25 cellular contexts compared by ENCODE assay signal in the genomic region with DNA sequence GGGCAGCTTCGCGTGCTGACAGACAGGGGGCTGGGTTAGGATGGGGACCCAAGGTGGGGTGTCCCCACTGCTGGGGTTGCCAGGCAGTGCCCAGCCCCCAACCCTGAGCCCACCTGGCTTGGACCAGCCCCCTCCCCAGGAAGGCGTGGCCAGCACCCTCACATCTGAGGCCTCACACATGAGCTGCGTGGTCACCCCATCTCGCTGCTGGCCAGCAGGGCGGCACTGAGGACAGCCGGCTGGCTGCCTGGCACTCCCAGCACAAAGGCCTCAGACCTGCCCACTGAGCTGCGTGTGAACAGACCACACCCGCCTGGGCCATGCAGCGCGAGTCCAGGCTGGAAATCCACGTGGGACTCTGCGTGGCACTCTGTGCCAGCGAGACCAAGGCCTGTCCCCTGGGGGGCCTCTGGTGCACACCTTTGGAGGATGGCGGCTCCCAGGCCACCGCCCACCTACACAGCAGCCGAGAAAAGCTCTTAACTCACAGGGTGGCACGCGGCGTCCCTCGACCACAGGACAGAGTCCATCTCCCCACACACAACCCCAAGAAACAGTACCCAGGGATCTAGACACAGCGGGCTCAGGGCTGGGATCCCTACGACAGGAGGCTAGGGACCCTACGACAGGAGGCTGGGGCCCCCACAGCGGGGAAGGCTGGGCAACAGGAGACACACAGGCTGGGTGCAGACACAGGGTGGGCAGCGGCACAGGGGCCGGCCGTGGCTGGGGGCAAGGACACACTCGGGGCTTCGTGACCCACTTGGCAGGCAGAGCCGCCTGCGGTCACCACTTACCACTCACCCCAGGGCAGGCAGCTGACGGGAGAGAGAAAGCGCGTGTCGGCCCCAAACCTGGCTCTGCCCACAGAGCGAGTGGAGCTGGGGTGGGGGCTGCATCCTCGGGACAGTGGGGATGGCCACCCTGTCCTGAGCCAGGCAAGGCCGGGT. TPM values are rescaled to one million over a fixed set of nuclear protein-coding genes. Genes with fewer than 3 reads are reported as not detected.
DNase-seq lines count a peak whose midpoint lies in the region; ATAC-seq and TF ChIP-seq lines count a peak whose summit lies in the region.
"Had no signal": no experiment of that assay in that cellular context is flagged by ENCODE, and none has a peak within 500 bp of the region (broad histone marks: within the 10 kb centered on the region; RNA-seq: fewer than 3 reads in every experiment).

No MANE protein-coding gene starts in this region.

- DNase-seq in left cardiac atrium (peak; percentile 11), Right ventricle myocardium inferior (ENCODE audit: missing footprints) (no peak), LNCaP clone FGC (ENCODE audit: low read depth) (no peak), glutamatergic neuron (peak; percentile 14), spleen (peak; percentile 70), Karpas-422 (no peak), omental fat pad (ENCODE audit: low spot score) (no peak), A673 (ENCODE audit: low spot score) (no peak)
- DNase-seq: ACHN; activated CD4-positive, alpha-beta T cell treated with anti-CD3 and anti-CD28 coated beads, Interleukin-2, amount 50 U/mL, for 4 hours; activated CD8-positive, alpha-beta memory T cell treated with anti-CD3 and anti-CD28 coated beads, Interleukin-2, amount 50 U/mL, for 4 hours; activated naive CD4-positive, alpha-beta T cell treated with anti-CD3 and anti-CD28 coated beads for 36 hours; brain microvascular endothelial cell; effector memory CD4-positive, alpha-beta T cell; erythroblast; mesenchymal stem cell; NCI-H1092 treated with DMSO at 0.1 percent for 48 hours; nucleus accumbens; T-helper 1 cell had no signal

- H3K9me3 ChIP-seq in spleen (no peaks in the 10 kb centered on the region), Karpas-422 (ENCODE audit: low read length) (no peaks in the 10 kb centered on the region), A673 (ENCODE audit: low read depth, low read length, poor library complexity, severe bottlenecking) (no peaks in the 10 kb centered on the region)
- H3K9me3 ChIP-seq: adrenal gland; BLaER1 treated with 17β-estradiol and CSF1 and Interleukin-3, amounts not matched to agents 10 nM and 100 nM; tibial nerve had no signal

- H3K4me2 ChIP-seq in Karpas-422 (ENCODE audit: low read depth, low read length, poor library complexity, severe bottlenecking): no peak overlapping the region
- H3K4me2 ChIP-seq: BLaER1 treated with 17β-estradiol and CSF1 and Interleukin-3, amounts not matched to agents 10 nM and 100 nM had no signal

- H4K20me1 ChIP-seq in Karpas-422 (ENCODE audit: insufficient read depth, low read depth, low read length): no peaks in the 10 kb centered on the region

- H3K9me3 Mint-ChIP-seq in glutamatergic neuron (ENCODE audit: unreplicated experiment): peaks cover 5% of the 10 kb centered on the region
- H3K9me3 Mint-ChIP-seq: activated naive CD4-positive, alpha-beta T cell treated with anti-CD3 and anti-CD28 coated beads for 36 hours; activated T-helper 1 cell treated with anti-CD3 and anti-CD28 coated beads, Interleukin-12 subunit alpha, Interleukin-12 subunit beta, Interleukin-2, Interleukin-4 antibody, amounts not matched to agents 30 ng/mL and 10 ng/mL and 1 ng/mL, durations not matched to agents 14 hours and 24 hours and 36 hours had no signal

- no peak overlapping the region for H3K9ac ChIP-seq in Karpas-422 (ENCODE audit: low read length)

- CTCF ChIA-PET in A673 (lab: Charles Lee): no interaction called here

- no peak overlapping the region for H3K27ac Mint-ChIP-seq in glutamatergic neuron (ENCODE audit: unreplicated experiment)
- H3K27ac Mint-ChIP-seq: activated naive CD4-positive, alpha-beta T cell treated with anti-CD3 and anti-CD28 coated beads for 36 hours; activated T-helper 1 cell treated with anti-CD3 and anti-CD28 coated beads, Interleukin-12 subunit alpha, Interleukin-12 subunit beta, Interleukin-2, Interleukin-4 antibody, amounts not matched to agents 30 ng/mL and 10 ng/mL and 1 ng/mL, durations not matched to agents 14 hours and 24 hours and 36 hours had no signal

- H3K4me3 Mint-ChIP-seq in glutamatergic neuron (ENCODE audit: unreplicated experiment): no peak overlapping the region
- H3K4me3 Mint-ChIP-seq: activated naive CD4-positive, alpha-beta T cell treated with anti-CD3 and anti-CD28 coated beads for 36 hours; activated T-helper 1 cell treated with anti-CD3 and anti-CD28 coated beads, Interleukin-12 subunit alpha, Interleukin-12 subunit beta, Interleukin-2, Interleukin-4 antibody, amounts not matched to agents 30 ng/mL and 10 ng/mL and 1 ng/mL, durations not matched to agents 14 hours and 24 hours and 36 hours had no signal

- TF ChIP-seq CTCF in LNCaP clone FGC (IDR thresholded peaks at IDR 0.05; ENCODE audit: control insufficient read depth, extremely low read depth, insufficient read depth) (no peak), glutamatergic neuron (IDR thresholded peaks at IDR 0.05; ENCODE audit: partially characterized antibody, unreplicated experiment) (no peak), spleen (IDR thresholded peaks at IDR 0.05 in 8 of 11, conservative IDR thresholded peaks at IDR 0.05 in 3 of 11) (no peak), omental fat pad (IDR thresholded peaks at IDR 0.05) (no peak), A673 (conservative IDR thresholded peaks at IDR 0.05; ENCODE audit: low read depth, low read length) (no peak)

- WGBS in spleen, 5 donors: 92 to 96% (median 95%) methylated on average over 26 to 39 of the region's 39 CpGs

- H3K36me3 ChIP-seq in spleen (peaks cover 0 to 90% (median 63%) of the 10 kb centered on the region in 6 donors), Karpas-422 (ENCODE audit: insufficient read depth, low read length) (no peaks in the 10 kb centered on the region), A673 (ENCODE audit: insufficient read depth, low read length, poor library complexity, severe bottlenecking) (no peaks in the 10 kb centered on the region)

- no peaks in the 10 kb centered on the region for H3K9me2 ChIP-seq in Karpas-422 (replicated peaks; ENCODE audit: insufficient read depth, low read length)

- peak overlapping the region; percentile 70 for H3K4me3 ChIP-seq in LNCaP clone FGC (ENCODE audit: low read depth, low read length)
- H3K4me3 ChIP-seq in spleen: no peak overlapping the region
- H3K4me3 ChIP-seq in Karpas-422 (ENCODE audit: low read length): no peak overlapping the region
- no peak overlapping the region for H3K4me3 ChIP-seq in A673 (ENCODE audit: low read depth, low read length, poor library complexity, severe bottlenecking)
- H3K4me3 ChIP-seq: adrenal gland; BLaER1 treated with 17β-estradiol and CSF1 and Interleukin-3, amounts not matched to agents 10 nM and 100 nM; tibial nerve had no signal

- peaks cover 0 to 12% (median 10%) of the 10 kb centered on the region in 6 donors for H3K4me1 ChIP-seq in spleen
- no peaks in the 10 kb centered on the region for H3K4me1 ChIP-seq in Karpas-422 (ENCODE audit: low read length)
- no peaks in the 10 kb centered on the region for H3K4me1 ChIP-seq in A673 (ENCODE audit: insufficient read depth, low read length, poor library complexity, severe bottlenecking)
- H3K4me1 ChIP-seq: adrenal gland had no signal

- peaks cover 2% of the 10 kb centered on the region for H3K27me3 Mint-ChIP-seq in glutamatergic neuron (ENCODE audit: unreplicated experiment)

- POLR2A ChIA-PET in A673 (lab: Charles Lee; ENCODE audit: low non-redundant PET): no interaction called here

- H2AFZ ChIP-seq in Karpas-422 (ENCODE audit: low read length): no peak overlapping the region

- H3K27ac ChIP-seq in spleen (no peak overlapping the region), Karpas-422 (ENCODE audit: low read length) (no peak overlapping the region), A673 (ENCODE audit: low read depth, low read length, poor library complexity, severe bottlenecking) (no peak overlapping the region)
- H3K27ac ChIP-seq: adrenal gland; BLaER1 treated with 17β-estradiol and CSF1 and Interleukin-3, amounts not matched to agents 10 nM and 100 nM; brain microvascular endothelial cell had no signal

- H3K36me3 Mint-ChIP-seq in glutamatergic neuron (ENCODE audit: unreplicated experiment): no peaks in the 10 kb centered on the region

- ATAC-seq in left cardiac atrium: no peak
- ATAC-seq in Right ventricle myocardium inferior: no peak
- no peak for ATAC-seq in omental fat pad (ENCODE audit: low FRiP score)
- ATAC-seq: Panc1 had no signal

- H3K27me3 ChIP-seq in spleen (replicated peaks in 1 of 7) (peaks cover 0 to 12% (median 0%) of the 10 kb centered on the region in 7 donors), Karpas-422 (ENCODE audit: low read length) (no peaks in the 10 kb centered on the region), A673 (replicated peaks; ENCODE audit: insufficient read depth, low read depth, low read length, poor library complexity) (no peaks in the 10 kb centered on the region)
- H3K27me3 ChIP-seq: adrenal gland; BLaER1 treated with 17β-estradiol and CSF1 and Interleukin-3, amounts not matched to agents 10 nM and 100 nM; brain microvascular endothelial cell; tibial nerve had no signal

- H3K4me1 Mint-ChIP-seq in glutamatergic neuron (ENCODE audit: low read depth, unreplicated experiment): peaks cover 2% of the 10 kb centered on the region

- TF ChIP-seq POLR2A in spleen (IDR thresholded peaks at IDR 0.05): no peak

- no TSS peak for BruUV-seq in A673 (replicated peaks; lab: Mats Ljungman, UMichigan)

- intact Hi-C loops in left cardiac atrium (cut with DNase I): no loop called here
- intact Hi-C loops in Right ventricle myocardium inferior (cut with DNase I): no loop called here
- intact Hi-C loops in spleen (cut with DNase I; ENCODE audit: low total_unique reads): no loop called here
- intact Hi-C loops in A673 (cut with micrococcal nuclease; ENCODE audit: unreplicated experiment): no loop called here

- no peaks in the 10 kb centered on the region for H3K79me2 ChIP-seq in Karpas-422 (ENCODE audit: low read length)

RNA-seq across cellular contexts. Expression of gene DGKQ, which starts 9.8 kb away (rescaled TPM):
- total RNA-seq in left cardiac atrium: 1 to 10 TPM; 5.1 to 5.6 TPM
- total RNA-seq in Right ventricle myocardium inferior: 3.8 TPM
- total RNA-seq in glutamatergic neuron (ENCODE audit: unreplicated experiment): 26.2 TPM
- total RNA-seq in spleen: 10 to 100 TPM; 13.6 to 26.3 (median 17.0) TPM
- polyA plus RNA-seq in spleen: 10 to 100 TPM in 1 of 3 donors, 1 to 10 TPM in 2; 6.3 to 15.4 (median 9.3) TPM
- 5.8 and 21.1 TPM in 2 replicates for total RNA-seq in Karpas-422 (2014; rRNA removed; shearing (Covaris generic); ENCODE audit: low replicate concordance)
- 10 to 100 TPM in 1 of 4 donors, 1 to 10 TPM in 3; 4.8 to 10.2 (median 8.1) TPM for total RNA-seq in omental fat pad
- 8.8 and 10.8 TPM in 2 replicates for total RNA-seq in A673 (2021)

RNA-seq across cellular contexts. Expression of gene IDUA, which starts 23.3 kb away (rescaled TPM):
- total RNA-seq in left cardiac atrium (10 to 100 TPM; 15.4 to 18.7 TPM), Right ventricle myocardium inferior (8.6 TPM), glutamatergic neuron (ENCODE audit: unreplicated experiment) (20.3 TPM), spleen (10 to 100 TPM; 18.3 to 58.3 (median 37.9) TPM), omental fat pad (10 to 100 TPM; 15.5 to 32.2 (median 16.9) TPM), A673 (2021) (12.0 and 12.3 TPM in 2 replicates)
- 10 to 100 TPM; 11.5 to 26.5 (median 19.1) TPM for polyA plus RNA-seq in spleen
- total RNA-seq in Karpas-422 (2014; rRNA removed; shearing (Covaris generic); ENCODE audit: low replicate concordance): 17.3 and 20.8 TPM in 2 replicates

RNA-seq across cellular contexts. Expression of gene SLC26A1, which starts 29.7 kb away (rescaled TPM):
- total RNA-seq in left cardiac atrium (under 1 TPM in 1 of 2 donors, not detected in 1; 0.27 TPM), Right ventricle myocardium inferior (not detected), glutamatergic neuron (ENCODE audit: unreplicated experiment) (0.54 TPM), spleen (under 1 TPM in 6 of 7 donors, not detected in 1; 0.07 to 0.68 (median 0.19) TPM), omental fat pad (under 1 TPM in 2 of 4 donors, not detected in 2; 0.09 to 0.12 TPM), A673 (2021) (0.22 and 0.30 TPM in 2 replicates)
- polyA plus RNA-seq in spleen: under 1 TPM; 0.24 to 0.48 (median 0.30) TPM
- not detected in 2 replicates for total RNA-seq in Karpas-422 (2014; rRNA removed; shearing (Covaris generic); ENCODE audit: low replicate concordance)
- total RNA-seq: activated naive CD4-positive, alpha-beta T cell treated with anti-CD3 and anti-CD28 coated beads for 36 hours; M059J had no signal

RNA-seq across cellular contexts. Expression of gene TMEM175, which starts 31.3 kb away (rescaled TPM):
- total RNA-seq in left cardiac atrium (10 to 100 TPM; 17.9 to 20.7 TPM), Right ventricle myocardium inferior (17.4 TPM), glutamatergic neuron (ENCODE audit: unreplicated experiment) (62.7 TPM), spleen (10 to 100 TPM; 38.2 to 76.8 (median 56.6) TPM), omental fat pad (10 to 100 TPM; 21.9 to 35.3 (median 23.1) TPM), A673 (2021) (10.0 and 12.1 TPM in 2 replicates)
- 10 to 100 TPM; 59.4 to 83.9 (median 78.6) TPM for polyA plus RNA-seq in spleen
- 15.1 and 28.1 TPM in 2 replicates for total RNA-seq in Karpas-422 (2014; rRNA removed; shearing (Covaris generic); ENCODE audit: low replicate concordance)

RNA-seq across cellular contexts. Expression of gene GAK, which starts 31.4 kb away (rescaled TPM):
- total RNA-seq in left cardiac atrium: 10 to 100 TPM; 38.1 to 43.2 TPM
- total RNA-seq in Right ventricle myocardium inferior: 29.3 TPM
- 123 TPM for total RNA-seq in glutamatergic neuron (ENCODE audit: unreplicated experiment)
- total RNA-seq in spleen: 100 to 1,000 TPM; 154 to 212 (median 179) TPM
- 100 to 1,000 TPM; 112 to 249 (median 203) TPM for polyA plus RNA-seq in spleen
- 48.8 and 76.6 TPM in 2 replicates for total RNA-seq in Karpas-422 (2014; rRNA removed; shearing (Covaris generic); ENCODE audit: low replicate concordance)
- total RNA-seq in omental fat pad: 100 to 1,000 TPM in 2 of 4 donors, 10 to 100 TPM in 2; 62.3 to 126 (median 85.4) TPM
- 96.2 and 109 TPM in 2 replicates for total RNA-seq in A673 (2021)

Comparison
In these comparisons a context has a peak if more than half of its experiments do, and no peak if none do; other contexts are left out.
1. DNase-seq: peak in left cardiac atrium (single experiment), glutamatergic neuron (single experiment) and spleen (single experiment); none in Right ventricle myocardium inferior (single experiment), LNCaP clone FGC (single experiment), Karpas-422 (single experiment), omental fat pad (single experiment) and A673 (single experiment).